15 cellular contexts compared by ENCODE assay signal in the genomic region with DNA sequence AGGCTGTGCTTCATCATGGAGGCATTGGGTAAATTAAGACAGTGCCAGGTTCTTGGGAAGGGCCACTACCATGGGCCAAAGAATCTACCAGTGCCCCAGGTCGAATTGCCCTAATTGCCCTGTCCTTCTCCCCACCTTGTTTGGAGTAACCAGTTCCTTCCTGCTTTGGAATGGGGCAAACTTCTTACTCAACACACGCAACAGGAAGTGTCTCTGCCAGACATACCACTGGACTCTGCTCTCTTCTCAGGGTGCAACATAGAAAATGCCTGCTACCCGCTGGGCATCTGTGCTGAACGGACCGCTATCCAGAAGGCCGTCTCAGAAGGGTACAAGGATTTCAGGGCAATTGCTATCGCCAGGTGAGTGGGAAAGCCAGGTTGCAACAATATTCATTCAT. TPM values are rescaled to one million over a fixed set of nuclear protein-coding genes. Genes with fewer than 3 reads are reported as not detected.
DNase-seq lines count a peak whose midpoint lies in the region; ATAC-seq and TF ChIP-seq lines count a peak whose summit lies in the region.
"Had no signal": no experiment of that assay in that cellular context is flagged by ENCODE, and none has a peak within 500 bp of the region (broad histone marks: within the 10 kb centered on the region; RNA-seq: fewer than 3 reads in every experiment).

No MANE protein-coding gene starts in this region.

- peak overlapping the region; percentile 3; the same call in 1 of the 2 replicates for H3K4me2 ChIP-seq in SK-N-SH

- no peaks in the 10 kb centered on the region for H4K20me1 ChIP-seq in SK-N-SH (ENCODE audit: insufficient read depth)

- CTCF ChIA-PET in SK-N-SH (lab: Yijun Ruan, JAX) = no interaction called here

- H3K9ac ChIP-seq in SK-N-SH = no peak overlapping the region

- H3K4me1 ChIP-seq in SK-N-SH (ENCODE audit: control insufficient read depth in 1 of 2, insufficient read depth in 2 of 2, low read depth in 1 of 2, low read length in 1 of 2) = peaks cover 0 to 7% of the 10 kb centered on the region in 2 experiments; a peak in 1 of 4 replicates
- peaks cover 51% of the 10 kb centered on the region for H3K4me1 ChIP-seq in RWPE2 (ENCODE audit: insufficient read depth, poor library complexity, severe bottlenecking)
- H3K4me1 ChIP-seq in tibial nerve = no peaks in the 10 kb centered on the region

- no peak for DNase-seq in SK-N-SH
- no peak for DNase-seq in RWPE2 (ENCODE audit: low spot score)
- peak; percentile 23 to 58 for DNase-seq in left colon
- DNase-seq in NCI-H82 treated with DMSO at 0.1 percent for 48 hours (lab: John Stamatoyannopoulos, UW; ENCODE audit: unreplicated experiment) = no peak
- DNase-seq in tibial nerve (ENCODE audit: low spot score in 2 of 2) = no peak
- DNase-seq in activated gamma-delta T cell treated with Interleukin-2 at 50 U/mL for 16 hours = no peak
- DNase-seq: activated CD8-positive, alpha-beta memory T cell treated with anti-CD3 and anti-CD28 coated beads for 24 hours; activated effector memory CD4-positive, alpha-beta T cell treated with Interleukin-2 at 50 U/mL for 16 hours; CD8-positive, alpha-beta memory T cell; erythroblast; heart left ventricle had no signal

- no peaks in the 10 kb centered on the region for H3K9me2 ChIP-seq in SK-N-SH

- TF ChIP-seq EP300 in SK-N-SH (IDR thresholded peaks at IDR 0.05; ENCODE audit: borderline replicate concordance in 1 of 2, low read depth in 1 of 2, low read length in 1 of 2) (no peak), tibial nerve (IDR thresholded peaks at IDR 0.05) (no peak)

- TF ChIP-seq CTCF in SK-N-SH (IDR thresholded peaks at IDR 0.05) (no peak), RWPE2 (IDR thresholded peaks at IDR 0.05; ENCODE audit: poor library complexity, severe bottlenecking) (no peak), tibial nerve (IDR thresholded peaks at IDR 0.05) (no peak)

- POLR2A ChIA-PET in SK-N-SH (lab: Yijun Ruan, JAX) = no interaction called here

- H3K27me3 ChIP-seq in SK-N-SH (ENCODE audit: insufficient read depth) (no peaks in the 10 kb centered on the region), RWPE2 (ENCODE audit: insufficient read depth, poor library complexity, severe bottlenecking) (no peaks in the 10 kb centered on the region), tibial nerve (no peaks in the 10 kb centered on the region)
- H3K27me3 ChIP-seq: heart left ventricle had no signal

- H3K79me2 ChIP-seq in SK-N-SH (ENCODE audit: insufficient read depth) = no peaks in the 10 kb centered on the region

- no peak for TF ChIP-seq RAD21 in SK-N-SH (IDR thresholded peaks at IDR 0.05; ENCODE audit: low read length)

- H3K27ac ChIP-seq in SK-N-SH (ENCODE audit: low read depth in 2 of 2, low read length in 1 of 2) = no peak overlapping the region; a peak in 1 of 4 replicates
- H3K27ac ChIP-seq in RWPE2 (ENCODE audit: poor library complexity, severe bottlenecking) = peak overlapping the region; percentile 81
- H3K27ac ChIP-seq in tibial nerve = no peak overlapping the region
- H3K27ac ChIP-seq: 22Rv1, VCaP had no signal

- 87% methylated on average over 7 of the region's 7 CpGs for WGBS in SK-N-SH (ENCODE audit: low lambda C conversion rate)
- WGBS in tibial nerve, 2 donors = 81 to 85% methylated on average over 7 of the region's 7 CpGs

- H3K36me3 ChIP-seq in SK-N-SH (replicated peaks in 1 of 2; ENCODE audit: control insufficient read depth in 1 of 2, insufficient read depth in 2 of 2, low read length in 1 of 2) = no peaks in the 10 kb centered on the region
- peaks cover 10% of the 10 kb centered on the region; the same call in 1 of the 2 replicates for H3K36me3 ChIP-seq in RWPE2 (ENCODE audit: low read depth)
- no peaks in the 10 kb centered on the region for H3K36me3 ChIP-seq in tibial nerve
- H3K36me3 ChIP-seq: heart left ventricle had no signal

- TF ChIP-seq POLR2A in tibial nerve (IDR thresholded peaks at IDR 0.05) = no peak

- H3K9me3 ChIP-seq in SK-N-SH = no peaks in the 10 kb centered on the region
- no peaks in the 10 kb centered on the region for H3K9me3 ChIP-seq in RWPE2 (ENCODE audit: severe bottlenecking)
- H3K9me3 ChIP-seq in tibial nerve = no peaks in the 10 kb centered on the region
- H3K9me3 ChIP-seq: heart left ventricle had no signal

- ATAC-seq in SK-N-SH treated with all-trans-retinoic acid at 6 μM for 48 hours = no peak; the same call in 2 of the 3 replicates
- peak; percentile 4; the same call in 1 of the 3 replicates for ATAC-seq in RWPE2 (ENCODE audit: low read depth)
- ATAC-seq in left colon = peak; percentile 85
- no peak for ATAC-seq in GM21360 (IDR thresholded peaks at IDR 0.05; ENCODE audit: unreplicated experiment)
- ATAC-seq: heart left ventricle had no signal

- H2AFZ ChIP-seq in SK-N-SH (ENCODE audit: low read depth) = no peak overlapping the region

- intact Hi-C loops in left colon (cut with DNase I, micrococcal nuclease) = no loop called here

- no peaks in the 10 kb centered on the region for H3F3A ChIP-seq in SK-N-SH (replicated peaks; ENCODE audit: insufficient read depth)

- no peak overlapping the region for H3K4me3 ChIP-seq in SK-N-SH (ENCODE audit: low read depth in 2 of 2, low read length in 1 of 2)
- H3K4me3 ChIP-seq in RWPE2 (ENCODE audit: severe bottlenecking) = no peak overlapping the region
- no peak overlapping the region for H3K4me3 ChIP-seq in tibial nerve
- H3K4me3 ChIP-seq: heart left ventricle had no signal

TF ChIP-seq in SK-N-SH, 30 proteins besides CTCF, POLR2A, EP300 and RAD21 (continues in another document):
- TF ChIP-seq TEAD4 (IDR thresholded peaks at IDR 0.05; ENCODE audit: borderline replicate concordance, insufficient read depth) = no peak
- TF ChIP-seq JUND (IDR thresholded peaks at IDR 0.05) = no peak
- no peak for TF ChIP-seq SIN3A (IDR thresholded peaks at IDR 0.05; ENCODE audit: borderline replicate concordance, low read depth, low read length)
- TF ChIP-seq SMC3 (IDR thresholded peaks at IDR 0.05; ENCODE audit: low read depth, low read length) = no peak
- TF ChIP-seq RCOR1 (IDR thresholded peaks at IDR 0.05; ENCODE audit: low read length) = no peak
- TF ChIP-seq, protein P1, sequence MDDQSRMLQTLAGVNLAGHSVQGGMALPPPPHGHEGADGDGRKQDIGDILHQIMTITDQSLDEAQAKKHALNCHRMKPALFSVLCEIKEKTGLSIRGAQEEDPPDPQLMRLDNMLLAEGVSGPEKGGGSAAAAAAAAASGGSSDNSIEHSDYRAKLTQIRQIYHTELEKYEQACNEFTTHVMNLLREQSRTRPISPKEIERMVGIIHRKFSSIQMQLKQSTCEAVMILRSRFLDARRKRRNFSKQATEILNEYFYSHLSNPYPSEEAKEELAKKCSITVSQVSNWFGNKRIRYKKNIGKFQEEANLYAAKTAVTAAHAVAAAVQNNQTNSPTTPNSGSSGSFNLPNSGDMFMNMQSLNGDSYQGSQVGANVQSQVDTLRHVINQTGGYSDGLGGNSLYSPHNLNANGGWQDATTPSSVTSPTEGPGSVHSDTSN (IDR thresholded peaks at IDR 0.05) = no peak

TF ChIP-seq in SK-N-SH treated with all-trans-retinoic acid at 6 μM for 48 hours, 23 proteins besides CTCF, POLR2A, EP300 and RAD21 (continues in another document):
- TF ChIP-seq PPARA (CRISPR knock-in tag; IDR thresholded peaks at IDR 0.05; ENCODE audit: borderline replicate concordance) = no peak
- TF ChIP-seq, protein P2, sequence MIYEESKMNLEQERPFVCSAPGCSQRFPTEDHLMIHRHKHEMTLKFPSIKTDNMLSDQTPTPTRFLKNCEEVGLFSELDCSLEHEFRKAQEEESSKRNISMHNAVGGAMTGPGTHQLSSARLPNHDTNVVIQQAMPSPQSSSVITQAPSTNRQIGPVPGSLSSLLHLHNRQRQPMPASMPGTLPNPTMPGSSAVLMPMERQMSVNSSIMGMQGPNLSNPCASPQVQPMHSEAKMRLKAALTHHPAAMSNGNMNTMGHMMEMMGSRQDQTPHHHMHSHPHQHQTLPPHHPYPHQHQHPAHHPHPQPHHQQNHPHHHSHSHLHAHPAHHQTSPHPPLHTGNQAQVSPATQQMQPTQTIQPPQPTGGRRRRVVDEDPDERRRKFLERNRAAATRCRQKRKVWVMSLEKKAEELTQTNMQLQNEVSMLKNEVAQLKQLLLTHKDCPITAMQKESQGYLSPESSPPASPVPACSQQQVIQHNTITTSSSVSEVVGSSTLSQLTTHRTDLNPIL (CRISPR knock-in tag; IDR thresholded peaks at IDR 0.05; ENCODE audit: low read depth) = no peak

RNA-seq across cellular contexts. Expression of a gene that starts 15.8 kb away (rescaled TPM):
- 0.11 and 0.12 TPM in 2 replicates for polyA plus RNA-seq in SK-N-SH (2012; rRNA removed)
- 0.14 and 0.18 TPM in 2 replicates for polyA plus RNA-seq in SK-N-SH (2012; cell fraction: cytosol; rRNA removed)
- 0.10 TPM in 1 of 2 replicates, not detected in the other for polyA plus RNA-seq in SK-N-SH (2012; cell fraction: nucleus; rRNA removed)
- total RNA-seq in left colon (100 to 1,000 TPM in 1 of 2 donors, 10 to 100 TPM in 1; 61.3 to 138 TPM), tibial nerve (1 to 10 TPM in 3 of 4 donors, under 1 TPM in 1; 0.84 to 5.7 (median 3.8) TPM)
- total RNA-seq: CD8-positive, alpha-beta memory T cell had no signal
- polyA plus RNA-seq: CD8-positive, alpha-beta memory T cell had no signal

RNA-seq across cellular contexts. Expression of a gene that starts 28.6 kb away (rescaled TPM):
- polyA plus RNA-seq in SK-N-SH (2012; rRNA removed) = 24.4 and 24.9 TPM in 2 replicates
- polyA plus RNA-seq in SK-N-SH (2012; cell fraction: cytosol; rRNA removed) = 20.5 and 24.3 TPM in 2 replicates
- 18.2 and 19.5 TPM in 2 replicates for polyA plus RNA-seq in SK-N-SH (2012; cell fraction: nucleus; rRNA removed)
- total RNA-seq in left colon (100 to 1,000 TPM in 1 of 2 donors, 10 to 100 TPM in 1; 95.6 to 127 TPM), tibial nerve (100 to 1,000 TPM in 3 of 4 donors, 10 to 100 TPM in 1; 93.9 to 134 (median 124) TPM)

RNA-seq across cellular contexts. Expression of a gene that starts 52.3 kb away (rescaled TPM):
- polyA plus RNA-seq in SK-N-SH (2012; rRNA removed) = not detected in 2 replicates
- 0.01 TPM in 1 of 2 replicates, not detected in the other for polyA plus RNA-seq in SK-N-SH (2012; cell fraction: cytosol; rRNA removed)
- 0.07 TPM in 1 of 2 replicates, not detected in the other for polyA plus RNA-seq in SK-N-SH (2012; cell fraction: nucleus; rRNA removed)
- under 1 TPM; 0.09 to 0.39 TPM for total RNA-seq in left colon
- 1 to 10 TPM in 1 of 4 donors, under 1 TPM in 1, not detected in 2; 0.90 to 1.0 TPM for total RNA-seq in tibial nerve
- total RNA-seq: CD8-positive, alpha-beta memory T cell had no signal
- polyA plus RNA-seq: CD8-positive, alpha-beta memory T cell had no signal

RNA-seq across cellular contexts. Expression of a gene that starts 56.5 kb away (rescaled TPM):
- 602 and 763 TPM in 2 replicates for polyA plus RNA-seq in SK-N-SH (2012; rRNA removed)
- 495 and 668 TPM in 2 replicates for polyA plus RNA-seq in SK-N-SH (2012; cell fraction: cytosol; rRNA removed)
- polyA plus RNA-seq in SK-N-SH (2012; cell fraction: nucleus; rRNA removed) = 125 and 238 TPM in 2 replicates
- total RNA-seq in left colon (100 to 1,000 TPM; 180 to 206 TPM), tibial nerve (100 to 1,000 TPM in 2 of 4 donors, 10 to 100 TPM in 2; 79.7 to 115 (median 99.6) TPM)

Comparison
In these comparisons a context has a peak if more than half of its experiments do, and no peak if none do; other contexts are left out.
1. DNase-seq: peak in left colon (2 of 2); none in SK-N-SH (single experiment), RWPE2 (single experiment), NCI-H82 treated with DMSO at 0.1 percent for 48 hours (single experiment), tibial nerve (0 of 2) and activated gamma-delta T cell treated with Interleukin-2 at 50 U/mL for 16 hours (single experiment).
2. ATAC-seq: peak in RWPE2 (single experiment) and left colon (single experiment); none in SK-N-SH treated with all-trans-retinoic acid at 6 μM for 48 hours (single experiment) and GM21360 (single experiment).
3. RNA of a gene that starts 15.8 kb away (total RNA-seq): 61.3 to 138 TPM in left colon; 0.84 to 5.7 TPM in tibial nerve; every median in the first group is over 4 times any median in the second.